In genomic region chr12:130155416-130156073, GRCh38 we compare ENCODE assay signal across 28 cellular contexts. TPM values are rescaled to one million over a fixed set of nuclear protein-coding genes. Genes with fewer than 3 reads are reported as not detected.
"Had no signal": no experiment of that assay in that cellular context is flagged by ENCODE, and none has a peak within 500 bp of the region (broad histone marks: within the 10 kb centered on the region; RNA-seq: fewer than 3 reads in every experiment).

No MANE protein-coding gene starts in this region.

- ATAC-seq: activated CD4-positive, CD25-positive, alpha-beta regulatory T cell treated with anti-CD3 and anti-CD28 coated beads, Interleukin-2, amount 50 U/mL, for 24 hours; heart right ventricle; left lung; lower lobe of right lung; psoas muscle; right cardiac atrium had no signal

- H3K9me3 Mint-ChIP-seq: nephron; T-helper 2 cell treated with Interferon-gamma antibody and Interleukin-4, amounts not matched to agents 5 μg/mL and 100 μg/mL, for 36 hours had no signal

- H3K9me3 ChIP-seq: ascending aorta, heart right ventricle, left lung, lower lobe of right lung, psoas muscle, spleen, tibial nerve had no signal

- H3K27ac Mint-ChIP-seq: activated naive CD8-positive, alpha-beta T cell; nephron; T-helper 2 cell treated with Interferon-gamma antibody and Interleukin-4, amounts not matched to agents 5 μg/mL and 100 μg/mL, for 36 hours had no signal

- H3K27me3 ChIP-seq: ascending aorta had no signal

- H3K4me1 ChIP-seq: ascending aorta, left lung, lower lobe of right lung, parathyroid adenoma, psoas muscle had no signal

- H3K4me3 Mint-ChIP-seq: activated naive CD8-positive, alpha-beta T cell; brain; nephron; T-helper 2 cell treated with Interferon-gamma antibody and Interleukin-4, amounts not matched to agents 5 μg/mL and 100 μg/mL, for 36 hours had no signal

- DNase-seq: activated CD4-positive, alpha-beta T cell treated with anti-CD3 and anti-CD28 coated beads for 48 hours; activated CD4-positive, alpha-beta T cell treated with anti-CD3 and anti-CD28 coated beads, Interleukin-2, amount 50 U/mL, for 48 hours; activated CD8-positive, alpha-beta memory T cell treated with anti-CD3 and anti-CD28 coated beads for 24 hours; activated effector memory CD4-positive, alpha-beta T cell treated with Interleukin-2 at 50 U/mL for 16 hours; activated naive CD4-positive, alpha-beta T cell treated with Interleukin-2 at 50 U/mL for 16 hours; dorsolateral prefrontal cortex; effector memory CD4-positive, alpha-beta T cell; foreskin fibroblast; heart right ventricle; kidney glomerular epithelial cell; left lung; lower lobe of right lung; mesendoderm; psoas muscle; right cardiac atrium; spleen; stimulated activated naive CD4-positive, alpha-beta T cell treated with Interleukin-2 at 50 U/mL for 16 hours; T-helper 1 cell had no signal

- H3K36me3 Mint-ChIP-seq: activated naive CD8-positive, alpha-beta T cell had no signal

- H3K4me3 ChIP-seq: ascending aorta, coronary artery, dorsolateral prefrontal cortex, heart right ventricle, left lung, lower lobe of right lung, psoas muscle, spleen, tibial nerve had no signal

- H3K27ac ChIP-seq: ascending aorta, coronary artery, dorsolateral prefrontal cortex, heart right ventricle, left lung, lower lobe of right lung, parathyroid adenoma, psoas muscle, spleen, tibial nerve had no signal

- H3K36me3 ChIP-seq: ascending aorta, heart right ventricle, left lung, lower lobe of right lung, spleen, tibial nerve had no signal

RNA-seq across cellular contexts. Expression of gene FZD10, which starts 6.7 kb away (rescaled TPM):
- total RNA-seq: cardiac septum had no signal
